24 cellular contexts compared by ENCODE assay signal in genomic region chr18:22488554-22488953, GRCh38.
A peak's percentile ranks its signal among the peaks of the same experiment; 100 is the strongest.
DNase-seq lines count a peak whose midpoint lies in the region; ATAC-seq and TF ChIP-seq lines count a peak whose summit lies in the region.
"Had no signal": no experiment of that assay in that cellular context is flagged by ENCODE, and none has a peak within 500 bp of the region (broad histone marks: within the 10 kb centered on the region; RNA-seq: fewer than 3 reads in every experiment).

No MANE protein-coding gene starts in this region.

- H3K9me3 Mint-ChIP-seq in WTC11, result no peaks in the 10 kb centered on the region
- H3K9me3 Mint-ChIP-seq: activated naive CD4-positive, alpha-beta T cell treated with anti-CD3 and anti-CD28 coated beads, Interleukin-2, amount 10 ng/mL, durations not matched to agents 7 days and 5 days; neural progenitor cell had no signal

- no peaks in the 10 kb centered on the region for H3K36me3 ChIP-seq in ascending aorta
- no peaks in the 10 kb centered on the region for H3K36me3 ChIP-seq in heart right ventricle
- no peaks in the 10 kb centered on the region for H3K36me3 ChIP-seq in colonic mucosa
- H3K36me3 ChIP-seq: BE2C, neural progenitor cell, stomach had no signal

- peak; percentile 72 to 86 (median 80) for ATAC-seq in heart right ventricle
- peak; percentile 68 for ATAC-seq in sciatic nerve
- no peak for ATAC-seq in WTC11
- ATAC-seq: activated T-cell treated with anti-CD3 and anti-CD28 coated beads, Interleukin-2, amount 50 U/mL, for 72 hours had no signal

- no peak overlapping the region for H3K9ac ChIP-seq in colonic mucosa (ENCODE audit: low read depth in 2 of 2, low read length in 2 of 2)
- H3K9ac ChIP-seq: neural progenitor cell had no signal

- H3K4me3 ChIP-seq in AG10803 (ENCODE audit: low read length) (no peak overlapping the region), ascending aorta (no peak overlapping the region), heart right ventricle (no peak overlapping the region), colonic mucosa (no peak overlapping the region)
- H3K4me3 ChIP-seq: neural progenitor cell, stomach had no signal

- peak overlapping the region; percentile 54 for H3K27ac ChIP-seq in ascending aorta
- H3K27ac ChIP-seq in heart right ventricle, result peak overlapping the region in 8 of 10 donors; percentile 9 to 41 (median 24)
- H3K27ac ChIP-seq in colonic mucosa, result no peak overlapping the region
- H3K27ac ChIP-seq: neural progenitor cell had no signal

- no peak overlapping the region for H3K27ac Mint-ChIP-seq in WTC11
- H3K27ac Mint-ChIP-seq: activated naive CD4-positive, alpha-beta T cell treated with anti-CD3 and anti-CD28 coated beads, Interleukin-2, amount 10 ng/mL, durations not matched to agents 7 days and 5 days; activated T-cell treated with anti-CD3 and anti-CD28 coated beads, Interleukin-2, amount 50 U/mL, for 72 hours; neural progenitor cell; T-helper 1 cell treated with Interleukin-12 subunit alpha and Interleukin-12 subunit beta and Interleukin-4 antibody, amounts not matched to agents 30 μg/mL and 1 μg/mL, for 36 hours had no signal

- 39 to 66% methylated on average over 5 of the region's 5 CpGs for WGBS in heart right ventricle, 2 donors

- no peaks in the 10 kb centered on the region for H3K27me3 Mint-ChIP-seq in WTC11 (ENCODE audit: low read depth)
- H3K27me3 Mint-ChIP-seq: activated naive CD4-positive, alpha-beta T cell treated with anti-CD3 and anti-CD28 coated beads, Interleukin-2, amount 10 ng/mL, durations not matched to agents 7 days and 5 days had no signal

- peaks cover 0 to 10% of the 10 kb centered on the region in 2 donors for H3K4me1 ChIP-seq in ascending aorta
- H3K4me1 ChIP-seq in heart right ventricle, result peaks cover 0 to 28% (median 10%) of the 10 kb centered on the region in 9 donors
- H3K4me1 ChIP-seq in colonic mucosa, result no peaks in the 10 kb centered on the region
- H3K4me1 ChIP-seq: BE2C, neural progenitor cell had no signal

- H3K4me3 Mint-ChIP-seq in WTC11, result no peak overlapping the region
- H3K4me3 Mint-ChIP-seq: activated naive CD4-positive, alpha-beta T cell treated with anti-CD3 and anti-CD28 coated beads, Interleukin-2, amount 10 ng/mL, durations not matched to agents 7 days and 5 days; activated T-cell treated with anti-CD3 and anti-CD28 coated beads, Interleukin-2, amount 50 U/mL, for 72 hours; neural progenitor cell; T-helper 1 cell treated with Interleukin-12 subunit alpha and Interleukin-12 subunit beta and Interleukin-4 antibody, amounts not matched to agents 30 μg/mL and 1 μg/mL, for 36 hours had no signal

- POLR2A ChIA-PET in WTC11 (lab: Charles Lee), result no interaction called here

- DNase-seq in AG10803 (ENCODE audit: low read depth), result peak; percentile 26
- peak in 1 of 2 donors; percentile 90 for DNase-seq in ascending aorta (ENCODE audit: low spot score in 2 of 2)
- DNase-seq in heart right ventricle, result peak; percentile 51 to 55
- DNase-seq in sciatic nerve (ENCODE audit: low spot score), result no peak
- DNase-seq in glomerular visceral epithelial cell (ENCODE audit: extremely low spot score), result no peak
- no peak for DNase-seq in WTC11 (ENCODE audit: low spot score)
- no peak for DNase-seq in colonic mucosa
- DNase-seq in NCI-H187 (lab: John Stamatoyannopoulos, UW), result no peak
- DNase-seq: activated CD4-positive, alpha-beta T cell treated with anti-CD3 and anti-CD28 coated beads for 48 hours; activated naive CD4-positive, alpha-beta T cell treated with anti-CD3 and anti-CD28 coated beads, Interleukin-2, amount 10 ng/mL, durations not matched to agents 7 days and 5 days; activated T-cell treated with anti-CD3 and anti-CD28 coated beads, Interleukin-2, amount 50 U/mL, for 72 hours; anterior cingulate cortex; BE2C; DND-41; effector CD4-positive, alpha-beta T cell; erythroblast; islet precursor cell; NCI-H1694; NCI-H2171; NCI-H524; stimulated activated CD8-positive, alpha-beta memory T cell treated with anti-CD3 and anti-CD28 coated beads, Interleukin-4, amount 100 ng/mL, for 48 hours; stomach had no signal

- H3K9me3 ChIP-seq in ascending aorta (no peaks in the 10 kb centered on the region), heart right ventricle (no peaks in the 10 kb centered on the region), colonic mucosa (no peaks in the 10 kb centered on the region)
- H3K9me3 ChIP-seq: BE2C, stomach had no signal

- no peak for TF ChIP-seq CTCF in AG10803 (conservative IDR thresholded peaks at IDR 0.05; ENCODE audit: low read length)
- no peak for TF ChIP-seq CTCF in ascending aorta (IDR thresholded peaks at IDR 0.05)
- no peak for TF ChIP-seq CTCF in heart right ventricle (IDR thresholded peaks at IDR 0.05)
- no peak for TF ChIP-seq CTCF in WTC11 (IDR thresholded peaks at IDR 0.05)
- no peak for TF ChIP-seq CTCF in colonic mucosa (IDR thresholded peaks at IDR 0.05)

- intact Hi-C loops in ascending aorta (cut with DNase I), result loop anchor here (5.0 kb wide), 1 partner anchor 54 kb away; no protein-coding TSS in a partner anchor
- intact Hi-C loops in heart right ventricle (cut with DNase I), result loop anchor here in 2 of 10 donors (5.0 kb wide), 1 partner anchor 54 kb away; no protein-coding TSS in a partner anchor
- intact Hi-C loops in sciatic nerve (cut with DNase I), result no loop called here
- intact Hi-C loops in colonic mucosa (cut with DNase I), result no loop called here

- no peaks in the 10 kb centered on the region for H3K4me1 Mint-ChIP-seq in WTC11
- H3K4me1 Mint-ChIP-seq: activated naive CD4-positive, alpha-beta T cell treated with anti-CD3 and anti-CD28 coated beads, Interleukin-2, amount 10 ng/mL, durations not matched to agents 7 days and 5 days; neural progenitor cell had no signal

- CTCF ChIA-PET in WTC11 (lab: Charles Lee), result no interaction called here

- H3K27me3 ChIP-seq in ascending aorta (no peaks in the 10 kb centered on the region), heart right ventricle (no peaks in the 10 kb centered on the region), colonic mucosa (no peaks in the 10 kb centered on the region)
- H3K27me3 ChIP-seq: BE2C, neural progenitor cell, stomach had no signal

- no peaks in the 10 kb centered on the region for H3K36me3 Mint-ChIP-seq in WTC11
- H3K36me3 Mint-ChIP-seq: activated naive CD4-positive, alpha-beta T cell treated with anti-CD3 and anti-CD28 coated beads, Interleukin-2, amount 10 ng/mL, durations not matched to agents 7 days and 5 days; neural progenitor cell had no signal

TF ChIP-seq in WTC11, 78 proteins besides CTCF, POLR2A, EP300 and RAD21 (continues in another document):
- TF ChIP-seq CBFB (CRISPR knock-in tag; IDR thresholded peaks at IDR 0.05; ENCODE audit: low read depth) (no peak), NFE2L1 (CRISPR knock-in tag; IDR thresholded peaks at IDR 0.05) (no peak), TEAD4 (CRISPR knock-in tag; IDR thresholded peaks at IDR 0.05) (no peak), CREB1 (CRISPR knock-in tag; IDR thresholded peaks at IDR 0.05) (no peak), ZNF317 (CRISPR knock-in tag; IDR thresholded peaks at IDR 0.05; ENCODE audit: borderline replicate concordance, low read depth) (no peak), SMAD3 (CRISPR knock-in tag; IDR thresholded peaks at IDR 0.05; ENCODE audit: borderline replicate concordance) (no peak), OVOL2 (CRISPR knock-in tag; IDR thresholded peaks at IDR 0.05; ENCODE audit: borderline replicate concordance) (no peak), RORB (CRISPR knock-in tag; IDR thresholded peaks at IDR 0.05) (no peak), MXD4 (CRISPR knock-in tag; IDR thresholded peaks at IDR 0.05; ENCODE audit: borderline replicate concordance) (no peak), FOXP1 (CRISPR knock-in tag; IDR thresholded peaks at IDR 0.05; ENCODE audit: borderline replicate concordance) (no peak), SMAD4 (CRISPR knock-in tag; IDR thresholded peaks at IDR 0.05) (no peak), AFF4 (CRISPR knock-in tag; IDR thresholded peaks at IDR 0.05; ENCODE audit: borderline replicate concordance) (no peak), MAX (CRISPR knock-in tag; IDR thresholded peaks at IDR 0.05) (no peak), ZNF423 (CRISPR knock-in tag; IDR thresholded peaks at IDR 0.05) (no peak), KAT7 (CRISPR knock-in tag; IDR thresholded peaks at IDR 0.05; ENCODE audit: borderline replicate concordance) (no peak), PRRX2 (CRISPR knock-in tag; IDR thresholded peaks at IDR 0.05) (no peak)

Comparison
In these comparisons a context has a peak if more than half of its experiments do, and no peak if none do; other contexts are left out.
1. DNase-seq: peak in AG10803 (single experiment) and heart right ventricle (2 of 2); none in sciatic nerve (single experiment), glomerular visceral epithelial cell (single experiment), WTC11 (single experiment), colonic mucosa (single experiment) and NCI-H187 (0 of 2).